In genomic region chrX:154472685-154473632, GRCh38 we compare ENCODE assay signal across 15 cellular contexts.
"Had no signal": no experiment of that assay in that cellular context is flagged by ENCODE, and none has a peak within 500 bp of the region (broad histone marks: within the 10 kb centered on the region; RNA-seq: fewer than 3 reads in every experiment).

No MANE protein-coding gene starts in this region.

- H3K36me3 Mint-ChIP-seq: activated naive CD4-positive, alpha-beta T cell treated with anti-CD3 and anti-CD28 coated beads, Interleukin-2, amount 50 U/mL, for 72 hours; natural killer cell; T-cell had no signal

- ATAC-seq: activated T-helper 17 cell treated with anti-CD3 and anti-CD28 coated beads, Interleukin-2, amount 50 U/mL, for 72 hours; natural killer cell; psoas muscle; sciatic nerve had no signal

- H3K4me1 ChIP-seq: psoas muscle had no signal

- H3K4me1 Mint-ChIP-seq: activated T-helper 17 cell treated with anti-CD3 and anti-CD28 coated beads, Interleukin-2, amount 50 U/mL, for 72 hours; natural killer cell had no signal

- H3K4me3 ChIP-seq: psoas muscle had no signal

- DNase-seq: activated CD4-positive, alpha-beta T cell treated with anti-CD3 and anti-CD28 coated beads for 1 hour; activated CD4-positive, alpha-beta T cell treated with anti-CD3 and anti-CD28 coated beads, Interleukin-2, amount 50 U/mL, for 48 hours; amygdala; cerebellar nuclear complex; dermis blood vessel endothelial cell; hypothalamus; natural killer cell; occipital lobe; stimulated activated CD4-positive, alpha-beta T cell treated with anti-CD3 and anti-CD28 coated beads, Interleukin-12 subunit alpha, Interleukin-12 subunit beta, amount 100 ng/mL, for 4 hours; T-cell; T1000 had no signal

- H3K4me3 Mint-ChIP-seq: activated T-helper 17 cell treated with anti-CD3 and anti-CD28 coated beads, Interleukin-2, amount 50 U/mL, for 72 hours; natural killer cell; T-cell had no signal

- H3K27ac Mint-ChIP-seq: activated naive CD4-positive, alpha-beta T cell treated with anti-CD3 and anti-CD28 coated beads, Interleukin-2, amount 50 U/mL, for 72 hours; activated T-helper 17 cell treated with anti-CD3 and anti-CD28 coated beads, Interleukin-2, amount 50 U/mL, for 72 hours; natural killer cell had no signal

- H3K27me3 Mint-ChIP-seq: activated T-helper 17 cell treated with anti-CD3 and anti-CD28 coated beads, Interleukin-2, amount 50 U/mL, for 72 hours; T-cell had no signal

- H3K27ac ChIP-seq: psoas muscle had no signal

- H3K9me3 Mint-ChIP-seq: activated naive CD4-positive, alpha-beta T cell treated with anti-CD3 and anti-CD28 coated beads, Interleukin-2, amount 50 U/mL, for 72 hours; activated T-helper 17 cell treated with anti-CD3 and anti-CD28 coated beads, Interleukin-2, amount 50 U/mL, for 72 hours; natural killer cell; T-cell had no signal

- H3K9me3 ChIP-seq: psoas muscle had no signal
